In genomic region chr21:44972821-44973220, GRCh38 we compare ENCODE assay signal across 24 cellular contexts. TPM values are rescaled to one million over a fixed set of nuclear protein-coding genes. Genes with fewer than 3 reads are reported as not detected.
DNase-seq lines count a peak whose midpoint lies in the region; ATAC-seq and TF ChIP-seq lines count a peak whose summit lies in the region.
"Had no signal": no experiment of that assay in that cellular context is flagged by ENCODE, and none has a peak within 500 bp of the region (broad histone marks: within the 10 kb centered on the region; RNA-seq: fewer than 3 reads in every experiment).

No MANE protein-coding gene starts in this region.

- peaks cover 60% of the 10 kb centered on the region for H3K36me3 ChIP-seq in A673 (ENCODE audit: insufficient read depth, low read length, poor library complexity, severe bottlenecking)
- H3K36me3 ChIP-seq in RWPE2 (ENCODE audit: low read depth), result peaks cover 35% of the 10 kb centered on the region

- DNase-seq in A673 (ENCODE audit: low spot score) (no peak), HK-2 (ENCODE audit: unreplicated experiment) (peak; percentile 47), RWPE2 (ENCODE audit: low spot score) (no peak), iris pigment epithelial cell (ENCODE audit: low read depth) (peak; percentile 55), GM13976 (ENCODE audit: low spot score) (no peak), DMS 273 treated with DMSO at 0.1 percent for 48 hours (lab: John Stamatoyannopoulos, UW) (no peak)
- DNase-seq in activated CD4-positive, alpha-beta memory T cell treated with anti-CD3 and anti-CD28 coated beads for 36 hours, result no peak
- DNase-seq: body of pancreas; CD4-positive, CD25-positive, alpha-beta regulatory T cell; DMS153; hypothalamus; NCI-H1105 treated with DMSO at 0.1 percent for 48 hours; NCI-H2107; NCI-H526; psoas muscle; SK-N-SH; T-helper 9 cell had no signal

- CTCF ChIA-PET in A673 (lab: Charles Lee), result no interaction called here
- CTCF ChIA-PET in activated CD4-positive, alpha-beta memory T cell treated with anti-CD3 and anti-CD28 coated beads for 36 hours (lab: Charles Lee), result interaction anchor here (1.1 kb wide), 1 partner anchor 165 kb away, joined by 3 read pairs; no protein-coding TSS in a partner anchor

- H3K4me1 ChIP-seq in A673 (ENCODE audit: insufficient read depth, low read length, poor library complexity, severe bottlenecking) (peaks cover 30% of the 10 kb centered on the region), RWPE2 (ENCODE audit: insufficient read depth, poor library complexity, severe bottlenecking) (no peaks in the 10 kb centered on the region)
- H3K4me1 ChIP-seq: body of pancreas, HAP-1, psoas muscle had no signal

- H3K27ac Mint-ChIP-seq in activated CD4-positive, alpha-beta memory T cell treated with anti-CD3 and anti-CD28 coated beads for 36 hours, result no peak overlapping the region
- H3K27ac Mint-ChIP-seq: CD4-positive, CD25-positive, alpha-beta regulatory T cell had no signal

- no peaks in the 10 kb centered on the region for H3K9me3 Mint-ChIP-seq in activated CD4-positive, alpha-beta memory T cell treated with anti-CD3 and anti-CD28 coated beads for 36 hours
- H3K9me3 Mint-ChIP-seq: activated naive CD4-positive, alpha-beta T cell treated with anti-CD3 and anti-CD28 coated beads, Interleukin-2, amount 50 U/mL, for 72 hours; CD4-positive, CD25-positive, alpha-beta regulatory T cell; naive thymus-derived CD8-positive, alpha-beta T cell had no signal

- no peak overlapping the region for H3K4me3 Mint-ChIP-seq in activated CD4-positive, alpha-beta memory T cell treated with anti-CD3 and anti-CD28 coated beads for 36 hours
- H3K4me3 Mint-ChIP-seq: CD4-positive, CD25-positive, alpha-beta regulatory T cell; naive thymus-derived CD8-positive, alpha-beta T cell had no signal

- TF ChIP-seq CTCF in A673 (conservative IDR thresholded peaks at IDR 0.05; ENCODE audit: low read depth, low read length), result no peak
- TF ChIP-seq CTCF in RWPE2 (IDR thresholded peaks at IDR 0.05; ENCODE audit: poor library complexity, severe bottlenecking), result no peak
- TF ChIP-seq CTCF in GM13976 (IDR thresholded peaks at IDR 0.05; ENCODE audit: borderline replicate concordance, control extremely low read depth, extremely low read depth, insufficient read depth, missing control alignments), result no peak

- POLR2A ChIA-PET in A673 (lab: Charles Lee; ENCODE audit: low non-redundant PET), result interaction anchor here (0.6 kb wide), 1 partner anchor 25 kb away, joined by 8 read pairs; no protein-coding TSS in a partner anchor
- POLR2A ChIA-PET in activated CD4-positive, alpha-beta memory T cell treated with anti-CD3 and anti-CD28 coated beads for 36 hours (lab: Charles Lee), result no interaction called here

- H3K27me3 ChIP-seq in A673 (replicated peaks; ENCODE audit: insufficient read depth, low read depth, low read length, poor library complexity), result no peaks in the 10 kb centered on the region
- H3K27me3 ChIP-seq in RWPE2 (ENCODE audit: insufficient read depth, poor library complexity, severe bottlenecking), result no peaks in the 10 kb centered on the region
- H3K27me3 ChIP-seq: body of pancreas had no signal

- in situ Hi-C loops in GM13976 (cut with MboI; ENCODE audit: low sequenced_read_pairs, unreplicated experiment), result loop anchor here (25.0 kb wide), 1 partner anchor 314 kb away; the partner anchor contains the start of gene POFUT2

- intact Hi-C loops in A673 (cut with micrococcal nuclease; ENCODE audit: unreplicated experiment), result no loop called here
- intact Hi-C loops in activated CD4-positive, alpha-beta memory T cell treated with anti-CD3 and anti-CD28 coated beads for 36 hours (cut with micrococcal nuclease), result no loop called here

- H3K36me3 Mint-ChIP-seq in activated CD4-positive, alpha-beta memory T cell treated with anti-CD3 and anti-CD28 coated beads for 36 hours, result peaks cover 4% of the 10 kb centered on the region

- H3K27ac ChIP-seq in A673 (ENCODE audit: low read depth, low read length, poor library complexity, severe bottlenecking) (peak overlapping the region; percentile 42), RWPE2 (ENCODE audit: poor library complexity, severe bottlenecking) (no peak overlapping the region)
- H3K27ac ChIP-seq: body of pancreas, HL-60, KMS-11, psoas muscle had no signal

- H3K9me3 ChIP-seq in A673 (ENCODE audit: low read depth, low read length, poor library complexity, severe bottlenecking) (no peaks in the 10 kb centered on the region), RWPE2 (ENCODE audit: severe bottlenecking) (no peaks in the 10 kb centered on the region)
- H3K9me3 ChIP-seq: body of pancreas, HAP-1, psoas muscle, SK-N-SH had no signal

- ATAC-seq in RWPE2 (ENCODE audit: low read depth) (peak; percentile 13; the same call in 1 of the 3 replicates), GM18873 (IDR thresholded peaks at IDR 0.05; ENCODE audit: low FRiP score, unreplicated experiment) (no peak)
- ATAC-seq: body of pancreas; GM12878; naive thymus-derived CD8-positive, alpha-beta T cell; psoas muscle had no signal

- peaks cover 5% of the 10 kb centered on the region for H3K4me1 Mint-ChIP-seq in activated CD4-positive, alpha-beta memory T cell treated with anti-CD3 and anti-CD28 coated beads for 36 hours (ENCODE audit: low read depth)

- H3K27me3 Mint-ChIP-seq in activated CD4-positive, alpha-beta memory T cell treated with anti-CD3 and anti-CD28 coated beads for 36 hours, result no peaks in the 10 kb centered on the region
- H3K27me3 Mint-ChIP-seq: CD4-positive, CD25-positive, alpha-beta regulatory T cell; naive thymus-derived CD8-positive, alpha-beta T cell had no signal

- H3K4me3 ChIP-seq in A673 (ENCODE audit: low read depth, low read length, poor library complexity, severe bottlenecking) (no peak overlapping the region), RWPE2 (ENCODE audit: severe bottlenecking) (no peak overlapping the region)
- H3K4me3 ChIP-seq: body of pancreas, GM12878, HAP-1, psoas muscle had no signal

- BruUV-seq in A673 (replicated peaks; lab: Mats Ljungman, UMichigan), result no TSS peak

RNA-seq across cellular contexts. Expression of gene SLX9, which starts 33.0 kb away (rescaled TPM):
- total RNA-seq in A673 (2021), result 114 and 115 TPM in 2 replicates
- 10 to 100 TPM; 60.7 to 64.6 TPM for total RNA-seq in activated CD4-positive, alpha-beta memory T cell treated with anti-CD3 and anti-CD28 coated beads for 36 hours

RNA-seq across cellular contexts. Expression of gene ITGB2, which starts 52.1 kb away (rescaled TPM):
- 5.0 and 7.4 TPM in 2 replicates for total RNA-seq in A673 (2021)
- 100 to 1,000 TPM; 242 to 247 TPM for total RNA-seq in activated CD4-positive, alpha-beta memory T cell treated with anti-CD3 and anti-CD28 coated beads for 36 hours

Comparison
In these comparisons a context has a peak if more than half of its experiments do, and no peak if none do; other contexts are left out.
1. DNase-seq: peak in HK-2 (single experiment) and iris pigment epithelial cell (single experiment); none in A673 (single experiment), RWPE2 (single experiment), activated CD4-positive, alpha-beta memory T cell treated with anti-CD3 and anti-CD28 coated beads for 36 hours (single experiment), GM13976 (single experiment) and DMS 273 treated with DMSO at 0.1 percent for 48 hours (single experiment).
2. RNA of gene ITGB2, which starts 52.1 kb away (total RNA-seq): 242 to 247 TPM in activated CD4-positive, alpha-beta memory T cell treated with anti-CD3 and anti-CD28 coated beads for 36 hours; 5.0 to 7.4 TPM in A673; every median in the first group is over 10 times any median in the second.